Comparison of ENCODE assay signal across 15 cellular contexts in the genomic region with DNA sequence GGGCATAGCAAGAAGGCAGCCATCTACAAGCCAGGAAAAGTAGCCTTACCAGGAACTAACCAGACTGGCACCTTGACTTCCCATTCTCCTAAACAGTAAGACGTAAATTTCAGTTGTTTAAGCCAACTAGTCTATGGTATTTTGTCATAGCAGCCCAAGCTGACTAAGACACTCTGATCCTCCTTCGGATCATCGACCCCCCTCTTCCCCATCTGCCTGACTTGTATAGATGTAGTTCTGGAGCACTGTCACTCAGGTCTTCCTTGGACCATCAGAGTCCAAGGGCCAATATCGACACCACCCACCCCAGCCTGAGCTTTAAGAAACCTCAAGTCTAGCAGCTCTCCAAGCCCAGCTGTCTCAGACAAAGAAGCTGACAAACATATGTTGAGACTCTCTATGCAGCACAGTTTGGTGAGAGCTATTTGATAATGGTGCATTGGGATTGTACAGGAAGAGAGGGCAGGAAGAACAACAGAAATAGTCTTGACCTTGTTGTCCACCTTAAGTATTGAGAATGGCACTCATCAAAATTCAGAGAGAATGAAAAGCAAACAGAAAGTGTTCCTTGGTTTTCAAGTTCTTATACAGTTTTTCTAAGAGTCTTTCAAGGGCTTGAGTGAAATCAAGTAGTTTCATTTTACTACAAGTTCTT.
DNase-seq lines count a peak whose midpoint lies in the region; ATAC-seq and TF ChIP-seq lines count a peak whose summit lies in the region.
"Had no signal": no experiment of that assay in that cellular context is flagged by ENCODE, and none has a peak within 500 bp of the region (broad histone marks: within the 10 kb centered on the region; RNA-seq: fewer than 3 reads in every experiment).

No MANE protein-coding gene starts in this region.

- H4K20me1 ChIP-seq in osteoblast (ENCODE audit: insufficient read depth, low read length), result no peaks in the 10 kb centered on the region

- no peak for DNase-seq in activated T-helper 2 cell treated with anti-CD3 and anti-CD28 coated beads, Interferon-gamma antibody, Interleukin-2, Interleukin-4, amounts not matched to agents 10 μg/mL and 5 μg/mL and 100 μg/mL, durations not matched to agents 14 hours and 24 hours and 36 hours (ENCODE audit: low spot score)
- DNase-seq in osteoblast (ENCODE audit: insufficient read length, low spot score, missing footprints) (peak; percentile 59), mesenteric fat pad (ENCODE audit: low spot score) (no peak), superior temporal gyrus (ENCODE audit: extremely low spot score) (no peak), medulla oblongata (ENCODE audit: extremely low spot score) (no peak)
- DNase-seq: activated T-cell treated with anti-CD3 and anti-CD28 coated beads, Interleukin-2, amount 50 U/mL, for 1 hour; stimulated activated CD4-positive, alpha-beta T cell treated with anti-CD3 and anti-CD28 coated beads, Interleukin-4, amount 100 ng/mL, for 4 hours had no signal

- no peaks in the 10 kb centered on the region for H3K27me3 Mint-ChIP-seq in activated T-helper 2 cell treated with anti-CD3 and anti-CD28 coated beads, Interferon-gamma antibody, Interleukin-2, Interleukin-4, amounts not matched to agents 10 μg/mL and 5 μg/mL and 100 μg/mL, durations not matched to agents 14 hours and 24 hours and 36 hours (ENCODE audit: low read depth)

- intact Hi-C loops in activated T-helper 2 cell treated with anti-CD3 and anti-CD28 coated beads, Interferon-gamma antibody, Interleukin-2, Interleukin-4, amounts not matched to agents 10 μg/mL and 5 μg/mL and 100 μg/mL, durations not matched to agents 14 hours and 24 hours and 36 hours (cut with micrococcal nuclease), result loop anchor here (10.0 kb wide), 4 partner anchors 51 to 1301 kb away; partner anchors contain the start of gene RAI14

- H3K9me3 Mint-ChIP-seq in activated T-helper 2 cell treated with anti-CD3 and anti-CD28 coated beads, Interferon-gamma antibody, Interleukin-2, Interleukin-4, amounts not matched to agents 10 μg/mL and 5 μg/mL and 100 μg/mL, durations not matched to agents 14 hours and 24 hours and 36 hours, result no peaks in the 10 kb centered on the region

- peak overlapping the region; percentile 6 for H3K4me3 ChIP-seq in osteoblast (ENCODE audit: insufficient read depth, low read length)
- H3K4me3 ChIP-seq: cardiac muscle cell had no signal

- H3K36me3 ChIP-seq in osteoblast (ENCODE audit: insufficient read depth, low read length), result no peaks in the 10 kb centered on the region
- H3K36me3 ChIP-seq: cardiac muscle cell had no signal

- H3K4me2 ChIP-seq in osteoblast (ENCODE audit: insufficient read depth, low read length), result peak overlapping the region; percentile 62
- H3K4me2 ChIP-seq: KMS-11 had no signal

- no peaks in the 10 kb centered on the region for H3K27me3 ChIP-seq in osteoblast (ENCODE audit: insufficient read depth, low read length)
- H3K27me3 ChIP-seq: cardiac muscle cell had no signal

- no peaks in the 10 kb centered on the region for H3K9me3 ChIP-seq in osteoblast (ENCODE audit: low read depth, low read length)

- TF ChIP-seq CTCF in osteoblast (IDR thresholded peaks at IDR 0.05; ENCODE audit: extremely low read depth, low read depth, low read length), result no peak

- no peaks in the 10 kb centered on the region for H3K36me3 Mint-ChIP-seq in activated T-helper 2 cell treated with anti-CD3 and anti-CD28 coated beads, Interferon-gamma antibody, Interleukin-2, Interleukin-4, amounts not matched to agents 10 μg/mL and 5 μg/mL and 100 μg/mL, durations not matched to agents 14 hours and 24 hours and 36 hours (ENCODE audit: low read depth)

- H3K27ac ChIP-seq in osteoblast (ENCODE audit: low read depth, low read length), result peak overlapping the region; percentile 99
- H3K27ac ChIP-seq: C4-2B, cardiac muscle cell, KMS-11, parathyroid adenoma had no signal

- no peak overlapping the region for H2AFZ ChIP-seq in osteoblast (ENCODE audit: low read length)
- H2AFZ ChIP-seq: parathyroid adenoma had no signal

- peaks cover 20% of the 10 kb centered on the region for H3K4me1 Mint-ChIP-seq in activated T-helper 2 cell treated with anti-CD3 and anti-CD28 coated beads, Interferon-gamma antibody, Interleukin-2, Interleukin-4, amounts not matched to agents 10 μg/mL and 5 μg/mL and 100 μg/mL, durations not matched to agents 14 hours and 24 hours and 36 hours (ENCODE audit: low read depth)

- no peaks in the 10 kb centered on the region for H3K79me2 ChIP-seq in osteoblast (ENCODE audit: insufficient read depth, low read length)
- H3K79me2 ChIP-seq: parathyroid adenoma had no signal

- H3K27ac Mint-ChIP-seq in activated T-helper 2 cell treated with anti-CD3 and anti-CD28 coated beads, Interferon-gamma antibody, Interleukin-2, Interleukin-4, amounts not matched to agents 10 μg/mL and 5 μg/mL and 100 μg/mL, durations not matched to agents 14 hours and 24 hours and 36 hours, result peak overlapping the region; percentile 58

- ATAC-seq in GM18868 (IDR thresholded peaks at IDR 0.05; ENCODE audit: unreplicated experiment) (peak; percentile 3), HG02642 (IDR thresholded peaks at IDR 0.05; ENCODE audit: poor library complexity, unreplicated experiment) (peak; percentile 6), HG03469 (IDR thresholded peaks at IDR 0.05; ENCODE audit: unreplicated experiment) (no peak)
- ATAC-seq: Panc1 had no signal

- peaks cover 59% of the 10 kb centered on the region for H3K4me1 ChIP-seq in osteoblast (ENCODE audit: insufficient read depth, low read length)

- H3K4me3 Mint-ChIP-seq in activated T-helper 2 cell treated with anti-CD3 and anti-CD28 coated beads, Interferon-gamma antibody, Interleukin-2, Interleukin-4, amounts not matched to agents 10 μg/mL and 5 μg/mL and 100 μg/mL, durations not matched to agents 14 hours and 24 hours and 36 hours (ENCODE audit: low read depth), result no peak overlapping the region
